ENCODE assay signal across 18 cellular contexts in the genomic region with DNA sequence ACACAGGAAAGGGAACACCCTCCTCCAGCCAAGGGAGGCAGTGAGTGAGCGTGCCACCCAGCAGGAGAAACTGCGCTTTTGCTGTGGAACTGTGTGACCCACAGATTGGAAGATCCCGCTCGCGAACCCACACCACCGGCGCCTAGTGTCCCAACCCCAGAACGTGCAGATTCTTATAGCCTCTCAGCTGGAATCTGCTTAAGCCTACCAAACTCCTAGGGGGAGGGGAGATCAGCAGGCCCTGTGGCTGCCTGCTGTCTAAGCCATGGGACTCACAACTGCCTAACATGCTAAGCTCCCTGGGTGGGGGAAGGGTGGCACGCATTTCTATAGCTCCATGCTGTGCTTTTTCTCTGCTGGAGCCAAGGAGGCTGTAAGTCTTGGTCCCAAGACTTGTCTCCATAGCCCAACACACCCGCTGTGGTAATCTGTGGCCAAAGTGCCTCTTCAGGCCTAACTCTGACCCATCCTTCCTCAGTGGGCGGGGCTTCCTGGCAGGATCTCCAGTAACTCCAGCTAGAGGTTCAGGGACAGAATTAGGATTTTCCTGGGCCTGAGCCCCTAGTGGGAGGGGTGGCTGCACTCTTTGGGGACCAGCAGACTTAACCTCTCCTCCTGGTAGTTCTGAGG.
DNase-seq lines count a peak whose midpoint lies in the region; TF ChIP-seq lines count a peak whose summit lies in the region.
"Had no signal": no experiment of that assay in that cellular context is flagged by ENCODE, and none has a peak within 500 bp of the region (broad histone marks: within the 10 kb centered on the region; RNA-seq: fewer than 3 reads in every experiment).

No MANE protein-coding gene starts in this region.

- WGBS in endodermal cell (ENCODE audit: insufficient coverage in 1 of 2, insufficient read length in 1 of 2), 2 experiments = 60 to 79% methylated on average over 2 to 11 of the region's 11 CpGs

- no peak overlapping the region for H3K4me3 Mint-ChIP-seq in endodermal cell
- H3K4me3 Mint-ChIP-seq in neural progenitor cell = no peak overlapping the region
- H3K4me3 Mint-ChIP-seq: B cell, T-cell had no signal

- H3K27me3 ChIP-seq in BE2C (peaks cover 2% of the 10 kb centered on the region; the same call in 1 of the 2 replicates), endodermal cell (ENCODE audit: control insufficient read depth, insufficient read depth, low read length, poor library complexity, severe bottlenecking) (no peaks in the 10 kb centered on the region), neural progenitor cell (no peaks in the 10 kb centered on the region)

- H3K27ac ChIP-seq in endodermal cell (ENCODE audit: low read depth, low read length) (no peak overlapping the region), neural progenitor cell (no peak overlapping the region)

- H3K36me3 ChIP-seq in BE2C (no peaks in the 10 kb centered on the region), endodermal cell (ENCODE audit: control insufficient read depth, insufficient read depth, low read length) (no peaks in the 10 kb centered on the region), neural progenitor cell (no peaks in the 10 kb centered on the region)

- H3K9ac ChIP-seq in endodermal cell (ENCODE audit: extremely low read depth, low read length, poor library complexity, severe bottlenecking) (no peak overlapping the region), neural progenitor cell (no peak overlapping the region)

- no peak for TF ChIP-seq CTCF in BE2C (IDR thresholded peaks at IDR 0.05; ENCODE audit: low read depth, low read length)
- TF ChIP-seq CTCF in endodermal cell (conservative IDR thresholded peaks at IDR 0.05) = no peak
- no peak for TF ChIP-seq CTCF in neural progenitor cell (IDR thresholded peaks at IDR 0.05)

- H3K27me3 Mint-ChIP-seq in endodermal cell (ENCODE audit: insufficient read depth) (peaks cover 21% of the 10 kb centered on the region), neural progenitor cell (ENCODE audit: insufficient read depth, low read depth) (peaks cover 2% of the 10 kb centered on the region)
- H3K27me3 Mint-ChIP-seq: T-cell had no signal

- H3K9me3 ChIP-seq in BE2C (no peaks in the 10 kb centered on the region), endodermal cell (ENCODE audit: control insufficient read depth, low read length) (no peaks in the 10 kb centered on the region), neural progenitor cell (ENCODE audit: low read depth) (no peaks in the 10 kb centered on the region)

- DNase-seq in BE2C = peak; percentile 4
- DNase-seq in NCI-H82 (lab: John Stamatoyannopoulos, UW) = peak; percentile 82
- DNase-seq in endodermal cell = peak; percentile 89
- DNase-seq in neural progenitor cell (ENCODE audit: low spot score) = peak; percentile 28
- no peak for DNase-seq in mucosa of gallbladder (ENCODE audit: low spot score)
- no peak for DNase-seq in NCI-H748 treated with DMSO at 0.1 percent for 48 hours (lab: John Stamatoyannopoulos, UW)
- no peak for DNase-seq in activated naive CD4-positive, alpha-beta T cell treated with Interleukin-2 at 50 U/mL for 16 hours
- DNase-seq: 8988T, DMS79, KBM-7, MM.1S, NCI-H1048, NCI-H1417 treated with DMSO at 0.1 percent for 48 hours, NCI-H187, NCI-H446, NCI-H526 treated with DMSO at 0.1 percent for 48 hours, T-cell had no signal

- no peaks in the 10 kb centered on the region for H3F3A ChIP-seq in neural progenitor cell (ENCODE audit: low read depth)

- H2AFZ ChIP-seq in neural progenitor cell (replicated peaks) = peak overlapping the region; percentile 42

- no peak overlapping the region for H3K4me3 ChIP-seq in BE2C (ENCODE audit: low read depth, low read length)
- no peak overlapping the region for H3K4me3 ChIP-seq in endodermal cell (ENCODE audit: low read length)
- no peak overlapping the region for H3K4me3 ChIP-seq in neural progenitor cell

- H4K20me1 ChIP-seq in neural progenitor cell (ENCODE audit: low read depth) = no peaks in the 10 kb centered on the region

- H3K4me2 ChIP-seq in neural progenitor cell = peak overlapping the region; percentile 10

- peaks cover 10% of the 10 kb centered on the region for H3K4me1 Mint-ChIP-seq in endodermal cell
- peaks cover 5% of the 10 kb centered on the region for H3K4me1 Mint-ChIP-seq in neural progenitor cell
- H3K4me1 Mint-ChIP-seq: B cell, T-cell had no signal

- H3K79me2 ChIP-seq in neural progenitor cell (ENCODE audit: low read depth) = no peaks in the 10 kb centered on the region

- no peak overlapping the region for H3K27ac Mint-ChIP-seq in endodermal cell
- H3K27ac Mint-ChIP-seq in neural progenitor cell = no peak overlapping the region
- H3K27ac Mint-ChIP-seq: B cell, T-cell had no signal

- no peaks in the 10 kb centered on the region for H3K36me3 Mint-ChIP-seq in endodermal cell (ENCODE audit: low read depth)
- H3K36me3 Mint-ChIP-seq in neural progenitor cell = no peaks in the 10 kb centered on the region
- H3K36me3 Mint-ChIP-seq: T-cell had no signal

- H3K4me1 ChIP-seq in BE2C (no peaks in the 10 kb centered on the region), endodermal cell (ENCODE audit: control insufficient read depth, insufficient read depth, low read length) (no peaks in the 10 kb centered on the region), neural progenitor cell (no peaks in the 10 kb centered on the region)

- H3K9me3 Mint-ChIP-seq in endodermal cell (peaks cover 5% of the 10 kb centered on the region), neural progenitor cell (peaks cover 9% of the 10 kb centered on the region)

Comparison
In these comparisons a context has a peak if more than half of its experiments do, and no peak if none do; other contexts are left out.
1. DNase-seq: peak in BE2C (single experiment), NCI-H82 (single experiment), endodermal cell (single experiment) and neural progenitor cell (single experiment); none in mucosa of gallbladder (single experiment), NCI-H748 treated with DMSO at 0.1 percent for 48 hours (single experiment) and activated naive CD4-positive, alpha-beta T cell treated with Interleukin-2 at 50 U/mL for 16 hours (single experiment).